ENCODE assay signal across 8 cellular contexts in the genomic region with DNA sequence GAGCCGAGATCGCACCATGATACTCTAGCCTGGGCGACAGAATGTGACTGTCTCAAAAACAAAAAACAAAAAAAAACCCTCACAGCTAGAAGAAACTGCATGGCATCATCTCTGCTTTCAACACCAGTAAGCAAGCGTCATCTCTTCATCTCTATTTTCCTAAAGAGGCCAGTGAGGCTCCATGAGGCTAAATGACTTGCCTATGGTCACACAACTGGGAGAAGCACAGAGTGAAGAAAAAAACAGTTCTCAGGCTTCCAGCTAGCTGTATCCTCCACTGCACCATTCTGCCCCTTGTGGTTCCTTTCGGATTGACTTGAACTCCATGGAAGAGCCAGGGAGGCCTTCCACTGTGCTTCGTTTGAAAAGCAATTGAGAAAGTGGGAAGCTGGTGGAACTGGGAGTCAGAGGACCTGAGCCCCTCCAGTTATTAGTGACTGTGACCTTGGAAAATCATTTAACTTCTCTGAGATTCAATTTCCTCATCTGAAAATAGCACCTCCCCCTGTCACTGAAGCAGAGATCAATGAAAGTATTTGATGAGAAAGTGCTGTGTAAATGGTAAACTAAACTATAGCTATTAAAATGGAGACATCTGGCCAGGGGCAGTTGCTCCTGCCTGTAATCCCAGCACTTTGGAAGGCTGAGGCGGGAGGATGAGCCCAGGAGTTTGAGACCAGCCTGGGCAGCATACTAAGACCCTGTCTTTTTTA. TPM values are rescaled to one million over a fixed set of nuclear protein-coding genes. Genes with fewer than 3 reads are reported as not detected.
A peak's percentile ranks its signal among the peaks of the same experiment; 100 is the strongest.
DNase-seq lines count a peak whose midpoint lies in the region; ATAC-seq and TF ChIP-seq lines count a peak whose summit lies in the region.

No MANE protein-coding gene starts in this region.

- H3K27me3 Mint-ChIP-seq in GM23338 (ENCODE audit: insufficient read depth, low read depth, poor library complexity), result peaks cover 5% of the 10 kb centered on the region
- H3K27me3 Mint-ChIP-seq in brain, result peaks cover 10% of the 10 kb centered on the region
- H3K27me3 Mint-ChIP-seq in immature natural killer cell (ENCODE audit: low read depth in 3 of 3), result no peaks in the 10 kb centered on the region
- H3K27me3 Mint-ChIP-seq in stimulated activated memory B cell treated with anti-CD40 and anti-IgM and Interleukin-4, amounts not matched to agents 10 μg/mL and 1 μg/mL and 100 μg/mL, for 72 hours, result no peaks in the 10 kb centered on the region

- CTCF ChIA-PET in BJ (lab: Yijun Ruan, JAX), result interaction anchor here (0.7 to 2.8 kb wide), 17 partner anchors 8 to 192 kb away, joined by 3 to 15 read pairs (median 5); no protein-coding TSS in a partner anchor

- H3K36me3 Mint-ChIP-seq in GM23338 (ENCODE audit: low read depth), result no peaks in the 10 kb centered on the region
- H3K36me3 Mint-ChIP-seq in brain, result no peaks in the 10 kb centered on the region
- H3K36me3 Mint-ChIP-seq in immature natural killer cell, result no peaks in the 10 kb centered on the region
- H3K36me3 Mint-ChIP-seq in stimulated activated memory B cell treated with anti-CD40 and anti-IgM and Interleukin-4, amounts not matched to agents 10 μg/mL and 1 μg/mL and 100 μg/mL, for 72 hours, result no peaks in the 10 kb centered on the region

- peaks cover 18% of the 10 kb centered on the region for H3K4me1 ChIP-seq in GM23338 (ENCODE audit: insufficient read depth)

- H3F3A ChIP-seq in GM23338 (replicated peaks; ENCODE audit: low read depth), result no peaks in the 10 kb centered on the region

- POLR2A ChIA-PET in BJ (lab: Charles Lee), result interaction anchor here (0.8 kb wide), 1 partner anchor 389 kb away, joined by 3 read pairs; no protein-coding TSS in a partner anchor

- TF ChIP-seq CTCF in BJ (IDR thresholded peaks at IDR 0.05; ENCODE audit: insufficient read depth, low read depth, low read length) (peak; percentile 76), GM23338 (conservative IDR thresholded peaks at IDR 0.05; ENCODE audit: low read depth in 2 of 2) (peak; percentile 71 to 73), brain (conservative IDR thresholded peaks at IDR 0.05) (peak; percentile 43 to 62)

- H3K4me1 Mint-ChIP-seq in GM23338 (peaks cover 20% of the 10 kb centered on the region; the same call in 2 of the 3 replicates), brain (peaks cover 11% of the 10 kb centered on the region), immature natural killer cell (peaks cover 41 to 45% of the 10 kb centered on the region in 2 donors)
- H3K4me1 Mint-ChIP-seq in stimulated activated memory B cell treated with anti-CD40 and anti-IgM and Interleukin-4, amounts not matched to agents 10 μg/mL and 1 μg/mL and 100 μg/mL, for 72 hours, result peaks cover 64% of the 10 kb centered on the region

- H3K36me3 ChIP-seq in BJ (ENCODE audit: control insufficient read depth, insufficient read depth, low read length) (no peaks in the 10 kb centered on the region), GM23338 (ENCODE audit: insufficient read depth) (no peaks in the 10 kb centered on the region)

- H3K27ac Mint-ChIP-seq in GM23338, result no peak overlapping the region; the same call in 1 of the 2 replicates
- H3K27ac Mint-ChIP-seq in brain, result peak overlapping the region in 3 of 5 experiments; percentile 42 to 71 (median 49)
- H3K27ac Mint-ChIP-seq in immature natural killer cell, result peak overlapping the region in 5 of 6 donors; percentile 5 to 51 (median 34)
- peak overlapping the region; percentile 8 for H3K27ac Mint-ChIP-seq in stimulated activated memory B cell treated with anti-CD40 and anti-IgM and Interleukin-4, amounts not matched to agents 10 μg/mL and 1 μg/mL and 100 μg/mL, for 72 hours

- no peak overlapping the region for H3K4me3 ChIP-seq in BJ (ENCODE audit: low read depth, low read length)
- H3K4me3 ChIP-seq in GM23338, result no peak overlapping the region

- no peak overlapping the region for H3K4me2 ChIP-seq in GM23338

- no peaks in the 10 kb centered on the region for H3K9me2 ChIP-seq in GM23338 (ENCODE audit: insufficient read depth)

- H3K9me3 Mint-ChIP-seq in GM23338, result no peaks in the 10 kb centered on the region
- no peaks in the 10 kb centered on the region for H3K9me3 Mint-ChIP-seq in brain
- no peaks in the 10 kb centered on the region for H3K9me3 Mint-ChIP-seq in immature natural killer cell
- H3K9me3 Mint-ChIP-seq in stimulated activated memory B cell treated with anti-CD40 and anti-IgM and Interleukin-4, amounts not matched to agents 10 μg/mL and 1 μg/mL and 100 μg/mL, for 72 hours, result no peaks in the 10 kb centered on the region

- DNase-seq in BJ (ENCODE audit: low read depth), result no peak
- DNase-seq in GM23338 (ENCODE audit: low spot score), result peak; percentile 93
- peak; percentile 87 for DNase-seq in NCI-H69 (lab: John Stamatoyannopoulos, UW)
- no peak for DNase-seq in immature natural killer cell
- DNase-seq in activated CD8-positive, alpha-beta memory T cell treated with anti-CD3 and anti-CD28 coated beads, Interleukin-2, amount 50 U/mL, for 4 hours, result no peak
- DNase-seq in DMS79 (lab: John Stamatoyannopoulos, UW), result no peak

- H3K27me3 ChIP-seq in BJ (ENCODE audit: control insufficient read depth, insufficient read depth, low read length) (no peaks in the 10 kb centered on the region), GM23338 (ENCODE audit: insufficient read depth) (no peaks in the 10 kb centered on the region)

- H3K4me3 Mint-ChIP-seq in GM23338 (no peak overlapping the region), brain (no peak overlapping the region), immature natural killer cell (no peak overlapping the region)
- H3K4me3 Mint-ChIP-seq in stimulated activated memory B cell treated with anti-CD40 and anti-IgM and Interleukin-4, amounts not matched to agents 10 μg/mL and 1 μg/mL and 100 μg/mL, for 72 hours, result no peak overlapping the region

- H3K27ac ChIP-seq in GM23338 (ENCODE audit: low read depth), result 0 out of 2 replicates have a peak overlapping the region, but pooled peaks have one; percentile 1

- ATAC-seq in GM23338, result peak; percentile 98
- peak; percentile 53 for ATAC-seq in stimulated activated memory B cell treated with anti-CD40 and anti-IgM and Interleukin-4, amounts not matched to agents 10 μg/mL and 1 μg/mL and 100 μg/mL, for 72 hours

- H2AFZ ChIP-seq in GM23338, result peak overlapping the region; percentile 49; the same call in 1 of the 2 replicates

- no peaks in the 10 kb centered on the region for H3K79me2 ChIP-seq in GM23338 (replicated peaks; ENCODE audit: insufficient read depth)

- no peaks in the 10 kb centered on the region for H4K20me1 ChIP-seq in GM23338 (replicated peaks; ENCODE audit: insufficient read depth)

RNA-seq across cellular contexts. Expression of a gene that starts 32.1 kb away (rescaled TPM):
- polyA plus RNA-seq in BJ (2011; rRNA removed), result 5.1 and 11.0 TPM in 2 replicates
- 16.0 and 19.4 TPM in 2 replicates for polyA minus RNA-seq in BJ (2011; rRNA and poly(A)+ RNA removed)
- total RNA-seq in GM23338 (2014; rRNA removed; shearing (Covaris generic)), result 9.0 and 10.3 TPM in 2 replicates
- 3.2 and 3.4 TPM in 2 replicates for polyA plus RNA-seq in GM23338 (2016; fragmentation: Nextera tagmentation; extraction: Ambion mirVana)
- polyA plus RNA-seq in brain (ENCODE audit: insufficient read depth, low read depth, low replicate concordance), result 7.9 TPM
- polyA plus RNA-seq in immature natural killer cell, result 10 to 100 TPM in 1 of 3 donors, 1 to 10 TPM in 2; 6.4 to 18.9 (median 6.5) TPM

RNA-seq across cellular contexts. Expression of a gene that starts 45.1 kb away (rescaled TPM):
- polyA plus RNA-seq in BJ (2011; rRNA removed), result 165 and 243 TPM in 2 replicates
- polyA minus RNA-seq in BJ (2011; rRNA and poly(A)+ RNA removed), result 37.0 and 56.2 TPM in 2 replicates
- 239 and 251 TPM in 2 replicates for total RNA-seq in GM23338 (2014; rRNA removed; shearing (Covaris generic))
- polyA plus RNA-seq in GM23338 (2016; fragmentation: Nextera tagmentation; extraction: Ambion mirVana), result 327 and 369 TPM in 2 replicates
- 329 TPM for polyA plus RNA-seq in brain (ENCODE audit: insufficient read depth, low read depth, low replicate concordance)
- polyA plus RNA-seq in immature natural killer cell, result 100 to 1,000 TPM; 178 to 238 (median 228) TPM

Comparison
In these comparisons a context has a peak if more than half of its experiments do, and no peak if none do; other contexts are left out.
1. DNase-seq: peak in GM23338 (single experiment) and NCI-H69 (single experiment); none in BJ (single experiment), immature natural killer cell (0 of 3), activated CD8-positive, alpha-beta memory T cell treated with anti-CD3 and anti-CD28 coated beads, Interleukin-2, amount 50 U/mL, for 4 hours (single experiment) and DMS79 (single experiment).
2. Peak in every context shown above with its lines, with median percentiles within 50 percentile points of each other: CTCF ChIP-seq.